Comparison of ENCODE assay signal across 13 cellular contexts in the genomic region with DNA sequence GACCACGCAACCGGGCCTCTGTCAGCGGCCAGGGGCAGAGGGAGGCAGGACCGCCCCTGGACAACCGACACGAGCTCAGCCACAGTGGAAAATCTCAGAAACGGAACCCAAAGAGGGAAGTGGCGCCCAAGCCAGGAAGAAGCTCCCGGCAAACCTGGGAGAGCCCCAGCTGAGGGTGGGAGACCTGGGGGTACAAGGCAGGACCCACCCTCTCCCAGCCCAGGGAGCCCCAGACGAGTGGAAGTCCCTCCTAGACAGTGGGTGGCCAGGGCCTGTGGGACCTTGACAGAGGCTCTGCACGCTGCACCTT. TPM values are rescaled to one million over a fixed set of nuclear protein-coding genes. Genes with fewer than 3 reads are reported as not detected.
A peak's percentile ranks its signal among the peaks of the same experiment; 100 is the strongest.
DNase-seq lines count a peak whose midpoint lies in the region; ATAC-seq and TF ChIP-seq lines count a peak whose summit lies in the region.
"Had no signal": no experiment of that assay in that cellular context is flagged by ENCODE, and none has a peak within 500 bp of the region (broad histone marks: within the 10 kb centered on the region; RNA-seq: fewer than 3 reads in every experiment).

No MANE protein-coding gene starts in this region.

- intact Hi-C loops in body of pancreas (cut with DNase I) = no loop called here

- no peaks in the 10 kb centered on the region for H3K9me3 Mint-ChIP-seq in activated CD4-positive, alpha-beta T cell treated with anti-CD3 and anti-CD28 coated beads, Interleukin-2, amount 10 ng/mL, durations not matched to agents 7 days and 5 days
- H3K9me3 Mint-ChIP-seq in activated CD8-positive, alpha-beta memory T cell treated with anti-CD3 and anti-CD28 coated beads, Interleukin-2, amount 10 ng/mL, durations not matched to agents 7 days and 5 days (ENCODE audit: low read depth) = no peaks in the 10 kb centered on the region
- H3K9me3 Mint-ChIP-seq: effector memory CD8-positive, alpha-beta T cell; neural crest cell had no signal

- H3K27ac ChIP-seq in body of pancreas = peak overlapping the region in 3 of 4 donors; percentile 87 to 93 (median 92)
- H3K27ac ChIP-seq in lung (ENCODE audit: low read depth in 1 of 2, low read length in 1 of 2) = peak overlapping the region; percentile 9 to 92
- H3K27ac ChIP-seq in thoracic aorta = no peak overlapping the region

- H3K36me3 ChIP-seq in body of pancreas (replicated peaks in 1 of 2; ENCODE audit: insufficient read depth in 1 of 2, low read depth in 2 of 2) = no peaks in the 10 kb centered on the region
- no peaks in the 10 kb centered on the region for H3K36me3 ChIP-seq in lung (ENCODE audit: control insufficient read depth in 2 of 2, insufficient read depth in 2 of 2, low read length in 2 of 2)
- H3K36me3 ChIP-seq in thoracic aorta = no peaks in the 10 kb centered on the region

- H3K4me1 Mint-ChIP-seq in activated CD4-positive, alpha-beta T cell treated with anti-CD3 and anti-CD28 coated beads, Interleukin-2, amount 10 ng/mL, durations not matched to agents 7 days and 5 days = peaks cover 59% of the 10 kb centered on the region
- peaks cover 37% of the 10 kb centered on the region for H3K4me1 Mint-ChIP-seq in activated CD8-positive, alpha-beta memory T cell treated with anti-CD3 and anti-CD28 coated beads, Interleukin-2, amount 10 ng/mL, durations not matched to agents 7 days and 5 days

- POLR2A ChIA-PET in activated CD4-positive, alpha-beta T cell treated with anti-CD3 and anti-CD28 coated beads, Interleukin-2, amount 10 ng/mL, durations not matched to agents 7 days and 5 days (lab: Charles Lee) = no interaction called here

- no peak for DNase-seq in activated CD4-positive, alpha-beta T cell treated with anti-CD3 and anti-CD28 coated beads, Interleukin-2, amount 10 ng/mL, durations not matched to agents 7 days and 5 days
- DNase-seq in activated CD4-positive, alpha-beta T cell treated with anti-CD3 and anti-CD28 coated beads for 48 hours = no peak
- DNase-seq in body of pancreas (peak in 1 of 4 donors; percentile 47), lung (ENCODE audit: low spot score) (no peak), thoracic aorta (ENCODE audit: low spot score) (no peak), NCI-H2171 (lab: John Stamatoyannopoulos, UW) (no peak)
- DNase-seq in stimulated activated CD4-positive, alpha-beta T cell treated with anti-CD3 and anti-CD28 coated beads, Interleukin-2, amount 100 ng/mL, for 48 hours = no peak
- DNase-seq in activated CD8-positive, alpha-beta memory T cell treated with anti-CD3 and anti-CD28 coated beads, Interleukin-2, amount 10 ng/mL, durations not matched to agents 7 days and 5 days = no peak
- DNase-seq: activated CD8-positive, alpha-beta memory T cell treated with anti-CD3 and anti-CD28 coated beads for 24 hours; effector memory CD8-positive, alpha-beta T cell; NCI-H748 treated with DMSO at 0.1 percent for 48 hours; stimulated activated naive CD4-positive, alpha-beta T cell treated with Interleukin-2 at 50 U/mL for 16 hours had no signal

- H3K27ac Mint-ChIP-seq in activated CD4-positive, alpha-beta T cell treated with anti-CD3 and anti-CD28 coated beads, Interleukin-2, amount 10 ng/mL, durations not matched to agents 7 days and 5 days = no peak overlapping the region
- H3K27ac Mint-ChIP-seq in activated CD8-positive, alpha-beta memory T cell treated with anti-CD3 and anti-CD28 coated beads, Interleukin-2, amount 10 ng/mL, durations not matched to agents 7 days and 5 days = no peak overlapping the region

- no peak for TF ChIP-seq CTCF in body of pancreas (IDR thresholded peaks at IDR 0.05)
- TF ChIP-seq CTCF in lung (IDR thresholded peaks at IDR 0.05; ENCODE audit: control extremely low read depth, extremely low read depth) = no peak
- TF ChIP-seq CTCF in thoracic aorta (IDR thresholded peaks at IDR 0.05) = no peak

- ATAC-seq in body of pancreas (no peak), lung (ENCODE audit: insufficient read depth, low FRiP score) (no peak), thoracic aorta (ENCODE audit: insufficient number of reproducible peaks, low FRiP score, low read depth) (no peak)
- ATAC-seq in activated CD8-positive, alpha-beta memory T cell treated with anti-CD3 and anti-CD28 coated beads, Interleukin-2, amount 10 ng/mL, durations not matched to agents 7 days and 5 days = no peak
- ATAC-seq: effector memory CD8-positive, alpha-beta T cell had no signal

- H3K4me3 Mint-ChIP-seq in activated CD4-positive, alpha-beta T cell treated with anti-CD3 and anti-CD28 coated beads, Interleukin-2, amount 10 ng/mL, durations not matched to agents 7 days and 5 days = peak overlapping the region; percentile 88
- H3K4me3 Mint-ChIP-seq in activated CD8-positive, alpha-beta memory T cell treated with anti-CD3 and anti-CD28 coated beads, Interleukin-2, amount 10 ng/mL, durations not matched to agents 7 days and 5 days = no peak overlapping the region

- H3K9me3 ChIP-seq in body of pancreas = no peaks in the 10 kb centered on the region
- no peaks in the 10 kb centered on the region for H3K9me3 ChIP-seq in lung (ENCODE audit: control insufficient read depth in 2 of 2, insufficient read depth in 1 of 2, low read length in 1 of 2)
- H3K9me3 ChIP-seq in thoracic aorta = no peaks in the 10 kb centered on the region

- CTCF ChIA-PET in activated CD4-positive, alpha-beta T cell treated with anti-CD3 and anti-CD28 coated beads, Interleukin-2, amount 10 ng/mL, durations not matched to agents 7 days and 5 days (lab: Charles Lee) = interaction anchor here (1.3 to 1.8 kb wide), 2 partner anchors 32 to 185 kb away, joined by 3 to 4 read pairs; no protein-coding TSS in a partner anchor
- CTCF ChIA-PET in activated CD8-positive, alpha-beta memory T cell treated with anti-CD3 and anti-CD28 coated beads, Interleukin-2, amount 10 ng/mL, durations not matched to agents 7 days and 5 days (lab: Charles Lee) = no interaction called here

- H3K4me3 ChIP-seq in body of pancreas = no peak overlapping the region
- no peak overlapping the region for H3K4me3 ChIP-seq in lung
- peak overlapping the region; percentile 33 for H3K4me3 ChIP-seq in thoracic aorta

- no peaks in the 10 kb centered on the region for H3K27me3 Mint-ChIP-seq in activated CD4-positive, alpha-beta T cell treated with anti-CD3 and anti-CD28 coated beads, Interleukin-2, amount 10 ng/mL, durations not matched to agents 7 days and 5 days
- peaks cover 18% of the 10 kb centered on the region for H3K27me3 Mint-ChIP-seq in activated CD8-positive, alpha-beta memory T cell treated with anti-CD3 and anti-CD28 coated beads, Interleukin-2, amount 10 ng/mL, durations not matched to agents 7 days and 5 days

- peaks cover 85% of the 10 kb centered on the region for H3K4me1 ChIP-seq in body of pancreas
- H3K4me1 ChIP-seq in lung (ENCODE audit: control insufficient read depth in 2 of 2, insufficient read depth in 2 of 2, low read length in 2 of 2) = peaks cover 11 to 29% of the 10 kb centered on the region in 2 donors
- peaks cover 2 to 23% of the 10 kb centered on the region in 2 donors for H3K4me1 ChIP-seq in thoracic aorta (ENCODE audit: control insufficient read depth in 1 of 2, low read depth in 2 of 2)

- peaks cover 48% of the 10 kb centered on the region for H3K36me3 Mint-ChIP-seq in activated CD4-positive, alpha-beta T cell treated with anti-CD3 and anti-CD28 coated beads, Interleukin-2, amount 10 ng/mL, durations not matched to agents 7 days and 5 days (ENCODE audit: low read depth)
- H3K36me3 Mint-ChIP-seq in activated CD8-positive, alpha-beta memory T cell treated with anti-CD3 and anti-CD28 coated beads, Interleukin-2, amount 10 ng/mL, durations not matched to agents 7 days and 5 days = no peaks in the 10 kb centered on the region

- H3K27me3 ChIP-seq in body of pancreas (no peaks in the 10 kb centered on the region), lung (ENCODE audit: control insufficient read depth, insufficient read depth) (no peaks in the 10 kb centered on the region), thoracic aorta (replicated peaks; ENCODE audit: insufficient read depth) (no peaks in the 10 kb centered on the region)

- no peak for TF ChIP-seq POLR2A in body of pancreas (IDR thresholded peaks at IDR 0.05)

- WGBS in body of pancreas, 2 donors = 60 to 68% methylated on average over 2 to 10 of the region's 11 CpGs
- WGBS in lung, 2 donors = 32 to 67% methylated on average over 8 to 11 of the region's 11 CpGs

RNA-seq across cellular contexts. Expression of a gene that starts 3.0 kb away (rescaled TPM):
- 100 to 1,000 TPM; 102 to 120 TPM for total RNA-seq in activated CD4-positive, alpha-beta T cell treated with anti-CD3 and anti-CD28 coated beads, Interleukin-2, amount 10 ng/mL, durations not matched to agents 7 days and 5 days
- total RNA-seq in body of pancreas (10 to 100 TPM; 35.5 to 42.8 TPM), lung (10 to 100 TPM; 42.8 to 50.4 TPM), thoracic aorta (10 to 100 TPM; 18.4 to 34.6 TPM)
- polyA plus RNA-seq in lung = 10 to 100 TPM; 14.8 to 36.9 TPM
- total RNA-seq in activated CD8-positive, alpha-beta memory T cell treated with anti-CD3 and anti-CD28 coated beads, Interleukin-2, amount 10 ng/mL, durations not matched to agents 7 days and 5 days = 10 to 100 TPM in 1 of 2 experiments, 1 to 10 TPM in 1; 6.6 to 12.2 TPM

Comparison
In these comparisons a context has a peak if more than half of its experiments do, and no peak if none do; other contexts are left out.
1. H3K27ac ChIP-seq: peak in body of pancreas (3 of 4) and lung (2 of 2); none in thoracic aorta (0 of 2).